17 cellular contexts compared by ENCODE assay signal in genomic region chr1:117685936-117686806, GRCh38.
DNase-seq lines count a peak whose midpoint lies in the region; ATAC-seq and TF ChIP-seq lines count a peak whose summit lies in the region.
"Had no signal": no experiment of that assay in that cellular context is flagged by ENCODE, and none has a peak within 500 bp of the region (broad histone marks: within the 10 kb centered on the region; RNA-seq: fewer than 3 reads in every experiment).

No MANE protein-coding gene starts in this region.

- peak overlapping the region; percentile 23 for H3K4me3 Mint-ChIP-seq in HFFc6
- no peak overlapping the region for H3K4me3 Mint-ChIP-seq in activated CD8-positive, alpha-beta T cell treated with anti-CD3 and anti-CD28 coated beads for 36 hours
- H3K4me3 Mint-ChIP-seq: activated CD4-positive, alpha-beta T cell treated with anti-CD3 and anti-CD28 coated beads, Interleukin-2, amount 10 ng/mL, durations not matched to agents 7 days and 5 days; naive thymus-derived CD8-positive, alpha-beta T cell had no signal

- no peaks in the 10 kb centered on the region for H3K9me3 Mint-ChIP-seq in HFFc6
- H3K9me3 Mint-ChIP-seq in activated CD8-positive, alpha-beta T cell treated with anti-CD3 and anti-CD28 coated beads for 36 hours = no peaks in the 10 kb centered on the region
- H3K9me3 Mint-ChIP-seq: activated CD4-positive, alpha-beta T cell treated with anti-CD3 and anti-CD28 coated beads, Interleukin-2, amount 10 ng/mL, durations not matched to agents 7 days and 5 days; naive thymus-derived CD8-positive, alpha-beta T cell had no signal

- peak; percentile 34 for ATAC-seq in activated CD8-positive, alpha-beta T cell treated with anti-CD3 and anti-CD28 coated beads for 36 hours
- no peak for ATAC-seq in GM21529 (IDR thresholded peaks at IDR 0.05; ENCODE audit: unreplicated experiment)
- no peak for ATAC-seq in GM19023 (IDR thresholded peaks at IDR 0.05; ENCODE audit: unreplicated experiment)
- ATAC-seq in HG02970 (IDR thresholded peaks at IDR 0.05; ENCODE audit: low FRiP score, unreplicated experiment) = no peak
- no peak for ATAC-seq in GM19035 (IDR thresholded peaks at IDR 0.05; ENCODE audit: unreplicated experiment)
- ATAC-seq: Panc1 had no signal

- TF ChIP-seq CTCF in GM12865 (IDR thresholded peaks at IDR 0.05; ENCODE audit: insufficient read depth, low read depth, low read length, missing control alignments) (peak; percentile 24), HFFc6 (IDR thresholded peaks at IDR 0.05) (peak; percentile 21; the same call in 1 of the 2 replicates)
- no peak for TF ChIP-seq CTCF in activated CD8-positive, alpha-beta T cell treated with anti-CD3 and anti-CD28 coated beads for 36 hours (IDR thresholded peaks at IDR 0.05)

- H3K4me1 Mint-ChIP-seq in HFFc6 (ENCODE audit: low read depth) = peaks cover 56% of the 10 kb centered on the region
- H3K4me1 Mint-ChIP-seq in activated CD8-positive, alpha-beta T cell treated with anti-CD3 and anti-CD28 coated beads for 36 hours (ENCODE audit: low read depth) = no peaks in the 10 kb centered on the region
- H3K4me1 Mint-ChIP-seq: naive thymus-derived CD8-positive, alpha-beta T cell had no signal

- intact Hi-C loops in activated CD8-positive, alpha-beta T cell treated with anti-CD3 and anti-CD28 coated beads for 36 hours (cut with micrococcal nuclease) = no loop called here

- CTCF ChIA-PET in activated CD8-positive, alpha-beta T cell treated with anti-CD3 and anti-CD28 coated beads for 36 hours (lab: Charles Lee) = interaction anchor here (0.8 to 2.4 kb wide), 3 partner anchors 67 to 152 kb away, joined by 4 to 7 read pairs (median 5); no protein-coding TSS in a partner anchor

- peak; percentile 45 for DNase-seq in GM12865 (ENCODE audit: low read depth)
- DNase-seq in HFFc6 = no peak
- peak; percentile 13 for DNase-seq in activated CD8-positive, alpha-beta T cell treated with anti-CD3 and anti-CD28 coated beads for 36 hours
- DNase-seq in occipital lobe (lab: John Stamatoyannopoulos, UW) = peak; percentile 12
- DNase-seq: activated CD4-positive, alpha-beta T cell treated with anti-CD3 and anti-CD28 coated beads, Interleukin-2, amount 10 ng/mL, durations not matched to agents 7 days and 5 days; activated effector memory CD4-positive, alpha-beta T cell treated with Interleukin-2 at 50 U/mL for 16 hours; glutamatergic neuron; kidney; MV-4-11; naive thymus-derived CD8-positive, alpha-beta T cell; T-helper 2 cell had no signal

- POLR2A ChIA-PET in activated CD8-positive, alpha-beta T cell treated with anti-CD3 and anti-CD28 coated beads for 36 hours (lab: Charles Lee) = no interaction called here

- no peak overlapping the region for H3K4me3 ChIP-seq in GM12865 (ENCODE audit: low read depth, low read length)
- H3K4me3 ChIP-seq: BLaER1 treated with 17β-estradiol and CSF1 and Interleukin-3, amounts not matched to agents 10 nM and 100 nM had no signal

- no peak overlapping the region for H3K27ac Mint-ChIP-seq in HFFc6
- no peak overlapping the region for H3K27ac Mint-ChIP-seq in activated CD8-positive, alpha-beta T cell treated with anti-CD3 and anti-CD28 coated beads for 36 hours
- H3K27ac Mint-ChIP-seq: activated CD4-positive, alpha-beta T cell treated with anti-CD3 and anti-CD28 coated beads, Interleukin-2, amount 10 ng/mL, durations not matched to agents 7 days and 5 days had no signal

- H3K36me3 Mint-ChIP-seq in HFFc6 (ENCODE audit: low read depth) = no peaks in the 10 kb centered on the region
- no peaks in the 10 kb centered on the region for H3K36me3 Mint-ChIP-seq in activated CD8-positive, alpha-beta T cell treated with anti-CD3 and anti-CD28 coated beads for 36 hours (ENCODE audit: low read depth)
- H3K36me3 Mint-ChIP-seq: naive thymus-derived CD8-positive, alpha-beta T cell had no signal

- peaks cover 5% of the 10 kb centered on the region; the same call in 1 of the 2 replicates for H3K27me3 Mint-ChIP-seq in HFFc6 (ENCODE audit: insufficient read depth)
- peaks cover 4% of the 10 kb centered on the region for H3K27me3 Mint-ChIP-seq in activated CD8-positive, alpha-beta T cell treated with anti-CD3 and anti-CD28 coated beads for 36 hours
